8 cellular contexts compared by ENCODE assay signal in genomic region chr22:49855491-49855911, GRCh38. TPM values are rescaled to one million over a fixed set of nuclear protein-coding genes. Genes with fewer than 3 reads are reported as not detected.
DNase-seq lines count a peak whose midpoint lies in the region; ATAC-seq, FAIRE-seq and TF ChIP-seq lines count a peak whose summit lies in the region.

No MANE protein-coding gene starts in this region.

- no peaks in the 10 kb centered on the region for H3K4me1 ChIP-seq in rectal smooth muscle tissue (ENCODE audit: control insufficient read depth, insufficient read depth, low read length)

- peak; percentile 21 for FAIRE-seq in GM18507 (lab: Jason Lieb, UNC)

- in situ Hi-C loops in G401 (cut with HindIII; ENCODE audit: low sequenced_read_pairs) = no loop called here

- TF ChIP-seq CTCF in epithelial cell of esophagus (IDR thresholded peaks at IDR 0.05; ENCODE audit: insufficient read depth, low read depth, low read length, missing control alignments) = no peak

- no peak for DNase-seq in GM18507 (ENCODE audit: extremely low spot score, insufficient read length, low read depth)
- DNase-seq in RPMI7951 (ENCODE audit: low read depth) = peak; percentile 13
- no peak for DNase-seq in epithelial cell of esophagus (ENCODE audit: low read depth)
- no peak for DNase-seq in G401 (ENCODE audit: low spot score)

- H3K4me3 ChIP-seq in epithelial cell of esophagus (ENCODE audit: low read length) = peak overlapping the region; percentile 79
- peak overlapping the region; percentile 81 for H3K4me3 ChIP-seq in rectal smooth muscle tissue (ENCODE audit: low read length)

- peak overlapping the region; percentile 53 for H3K9ac ChIP-seq in rectal smooth muscle tissue (ENCODE audit: low read length)

- ATAC-seq in HG03439 (IDR thresholded peaks at IDR 0.05; ENCODE audit: unreplicated experiment) (no peak), HG03280 (IDR thresholded peaks at IDR 0.05; ENCODE audit: unreplicated experiment) (no peak), GM19324 (IDR thresholded peaks at IDR 0.05; ENCODE audit: low FRiP score, unreplicated experiment) (no peak)

- no peaks in the 10 kb centered on the region for H3K36me3 ChIP-seq in rectal smooth muscle tissue (ENCODE audit: control insufficient read depth, insufficient read depth, low read length)

- H3K27ac ChIP-seq in rectal smooth muscle tissue (ENCODE audit: low read depth, low read length) = no peak overlapping the region

- H3K27me3 ChIP-seq in rectal smooth muscle tissue (ENCODE audit: control insufficient read depth, insufficient read depth, low read length) = no peaks in the 10 kb centered on the region

RNA-seq across cellular contexts. Expression of gene ZBED4, which starts 1.9 kb away (rescaled TPM):
- 7.3 and 7.7 TPM in 2 replicates for total RNA-seq in RPMI7951 (2014; rRNA removed; shearing (Covaris generic))
- 10.0 and 12.8 TPM in 2 replicates for total RNA-seq in G401 (2014; rRNA removed; shearing (Covaris generic))

RNA-seq across cellular contexts. Expression of gene BRD1, which starts 27.8 kb away (rescaled TPM):
- 7.2 and 8.2 TPM in 2 replicates for total RNA-seq in RPMI7951 (2014; rRNA removed; shearing (Covaris generic))
- 19.3 and 27.5 TPM in 2 replicates for total RNA-seq in G401 (2014; rRNA removed; shearing (Covaris generic))
